ENCODE assay signal across 18 cellular contexts in genomic region chr2:238866656-238867277, GRCh38. TPM values are rescaled to one million over a fixed set of nuclear protein-coding genes. Genes with fewer than 3 reads are reported as not detected.
A peak's percentile ranks its signal among the peaks of the same experiment; 100 is the strongest.
DNase-seq lines count a peak whose midpoint lies in the region; TF ChIP-seq lines count a peak whose summit lies in the region.
"Had no signal": no experiment of that assay in that cellular context is flagged by ENCODE, and none has a peak within 500 bp of the region (broad histone marks: within the 10 kb centered on the region; RNA-seq: fewer than 3 reads in every experiment).

No MANE protein-coding gene starts in this region.

- TF ChIP-seq EP300 in stomach (IDR thresholded peaks at IDR 0.05), result no peak

- peak overlapping the region in 1 of 2 experiments; percentile 35 for H3K14ac ChIP-seq in mesenchymal stem cell (ENCODE audit: low read length in 2 of 2)

- H3K27ac ChIP-seq in HEK293 (ENCODE audit: extremely low read depth, low read depth, low read length) (no peak overlapping the region), mesenchymal stem cell (ENCODE audit: low read length, poor library complexity, severe bottlenecking) (no peak overlapping the region), stomach (peak overlapping the region in 4 of 5 donors; percentile 43 to 84 (median 64))
- H3K27ac ChIP-seq: foreskin keratinocyte, parathyroid adenoma, Peyer's patch, upper lobe of right lung had no signal

- H4K91ac ChIP-seq in mesenchymal stem cell (ENCODE audit: low read length), result peak overlapping the region; percentile 48

- H2BK5ac ChIP-seq in mesenchymal stem cell (ENCODE audit: low read depth, low read length, poor library complexity, severe bottlenecking), result no peak overlapping the region

- no peak overlapping the region for H3K4me2 ChIP-seq in mesenchymal stem cell (ENCODE audit: low read length, poor library complexity, severe bottlenecking)

- peak overlapping the region; percentile 62 for H2BK15ac ChIP-seq in mesenchymal stem cell (ENCODE audit: low read depth, poor library complexity, severe bottlenecking)

- TF ChIP-seq POLR2A in stomach (IDR thresholded peaks at IDR 0.05), result no peak

- TF ChIP-seq CTCF in HEK293 (tag by site-specific recombination; IDR thresholded peaks at IDR 0.05), result no peak
- no peak for TF ChIP-seq CTCF in stomach (IDR thresholded peaks at IDR 0.05)
- no peak for TF ChIP-seq CTCF in GM10248 (IDR thresholded peaks at IDR 0.05; ENCODE audit: control extremely low read depth, extremely low read depth, low read depth, missing control alignments)

- POLR2A ChIA-PET in HEK293 (lab: Yijun Ruan, JAX), result no interaction called here
- POLR2A ChIA-PET in GM10248 (lab: Yijun Ruan, JAX), result no interaction called here

- intact Hi-C loops in stomach (cut with DNase I; ENCODE audit: low total_unique reads), result no loop called here

- H2BK120ac ChIP-seq in mesenchymal stem cell (ENCODE audit: low read depth, low read length), result peak overlapping the region; percentile 4

- H3K23ac ChIP-seq in mesenchymal stem cell (ENCODE audit: low read length in 2 of 2), result no peak overlapping the region

- H3K9ac ChIP-seq in mesenchymal stem cell (ENCODE audit: low read length), result peak overlapping the region; percentile 71
- H3K9ac ChIP-seq: parathyroid adenoma had no signal

- no peaks in the 10 kb centered on the region for H3K9me3 ChIP-seq in HEK293 (ENCODE audit: control insufficient read depth, insufficient read depth, low read depth, low read length)
- no peaks in the 10 kb centered on the region for H3K9me3 ChIP-seq in mesenchymal stem cell (ENCODE audit: control insufficient read depth, low read length)
- H3K9me3 ChIP-seq in stomach, result no peaks in the 10 kb centered on the region
- H3K9me3 ChIP-seq: Peyer's patch, upper lobe of right lung had no signal

- H3K4me3 ChIP-seq in HEK293 (ENCODE audit: low read depth, low read length) (no peak overlapping the region), mesenchymal stem cell (ENCODE audit: insufficient read depth in 1 of 2, low read depth in 1 of 2, low read length in 2 of 2) (peak overlapping the region in 1 of 2 experiments; percentile 20), stomach (no peak overlapping the region)
- H3K4me3 ChIP-seq: Peyer's patch, upper lobe of right lung had no signal

- H3K18ac ChIP-seq in mesenchymal stem cell (ENCODE audit: low read depth in 1 of 2, low read length in 2 of 2), result peak overlapping the region; percentile 69 to 92

- no peak overlapping the region for H2AK5ac ChIP-seq in mesenchymal stem cell (ENCODE audit: low read length, severe bottlenecking)

- H3K4ac ChIP-seq in mesenchymal stem cell (ENCODE audit: low read depth in 1 of 2, low read length in 2 of 2), result peak overlapping the region; percentile 75 to 94

- CTCF ChIA-PET in HEK293 (lab: Yijun Ruan, JAX) (interaction anchor here (0.7 kb wide), 1 partner anchor 354 kb away, joined by 3 read pairs; no protein-coding TSS in a partner anchor), GM10248 (lab: Yijun Ruan, JAX) (no interaction called here)

- H3K36me3 ChIP-seq in HEK293 (ENCODE audit: control insufficient read depth in 2 of 2, insufficient read depth in 1 of 2, low read length in 2 of 2) (no peaks in the 10 kb centered on the region; a peak in 1 of 3 replicates), mesenchymal stem cell (ENCODE audit: control insufficient read depth in 1 of 2, insufficient read depth in 2 of 2, low read depth in 1 of 2, low read length in 2 of 2) (peaks cover 0 to 46% of the 10 kb centered on the region in 2 experiments), stomach (no peaks in the 10 kb centered on the region)
- H3K36me3 ChIP-seq: Peyer's patch, upper lobe of right lung had no signal

- H3K27me3 ChIP-seq in mesenchymal stem cell (ENCODE audit: control insufficient read depth in 1 of 2, insufficient read depth in 1 of 2, low read length in 2 of 2), result peaks cover 0 to 4% of the 10 kb centered on the region in 2 experiments
- no peaks in the 10 kb centered on the region for H3K27me3 ChIP-seq in stomach
- H3K27me3 ChIP-seq: foreskin keratinocyte, Peyer's patch, upper lobe of right lung had no signal

- H2AFZ ChIP-seq in mesenchymal stem cell (ENCODE audit: low read depth, low read length), result no peak overlapping the region
- H2AFZ ChIP-seq: parathyroid adenoma had no signal

- peak overlapping the region; percentile 69 to 87 for H2BK12ac ChIP-seq in mesenchymal stem cell (ENCODE audit: low read length in 2 of 2)

- H3K79me1 ChIP-seq in mesenchymal stem cell (replicated peaks; ENCODE audit: low read length, poor library complexity, severe bottlenecking), result no peaks in the 10 kb centered on the region

- peak overlapping the region; percentile 74 for H4K8ac ChIP-seq in mesenchymal stem cell (ENCODE audit: low read length)

- peak; percentile 18 for DNase-seq in NCI-H345 treated with DMSO at 0.1 percent for 48 hours (lab: John Stamatoyannopoulos, UW; ENCODE audit: unreplicated experiment)
- DNase-seq in mesenchymal stem cell, result no peak
- no peak for DNase-seq in stomach
- no peak for DNase-seq in GM10248 (ENCODE audit: extremely low spot score)
- no peak for DNase-seq in EL
- DNase-seq in stimulated activated naive CD4-positive, alpha-beta T cell (lab: John Stamatoyannopoulos, UW), result no peak
- DNase-seq: activated CD4-positive, alpha-beta T cell treated with anti-CD3 and anti-CD28 coated beads, Interleukin-2, amount 10 ng/mL, durations not matched to agents 24 days and 14 days; activated effector memory CD4-positive, alpha-beta T cell treated with Interleukin-2 at 50 U/mL for 16 hours; CD4-positive, alpha-beta memory T cell; effector CD4-positive, alpha-beta T cell; NCI-H510A; Peyer's patch; stimulated activated CD4-positive, alpha-beta T cell treated with anti-CD3 and anti-CD28 coated beads, Interleukin-15, amount 100 ng/mL, for 24 hours had no signal

- WGBS in mesenchymal stem cell, result 76% methylated on average over 17 of the region's 17 CpGs
- WGBS in stomach, 5 donors, result 75 to 81% (median 78%) methylated on average over 17 of the region's 17 CpGs

- peaks cover 11% of the 10 kb centered on the region for H3K4me1 ChIP-seq in HEK293 (ENCODE audit: control insufficient read depth, insufficient read depth, low read length)
- H3K4me1 ChIP-seq in mesenchymal stem cell (ENCODE audit: control insufficient read depth, insufficient read depth, low read depth, low read length), result peaks cover 27% of the 10 kb centered on the region
- H3K4me1 ChIP-seq in stomach, result peaks cover 38 to 67% (median 53%) of the 10 kb centered on the region in 4 donors
- H3K4me1 ChIP-seq: parathyroid adenoma had no signal

TF ChIP-seq in HEK293, 187 proteins besides CTCF, POLR2A, EP300 and RAD21:
- TF ChIP-seq ZNF664 (tag by site-specific recombination; IDR thresholded peaks at IDR 0.05) (no peak), ZNF747 (tag by site-specific recombination; IDR thresholded peaks at IDR 0.05) (no peak), FEZF1 (tag by site-specific recombination; IDR thresholded peaks at IDR 0.05) (no peak), ZSCAN30 (tag by site-specific recombination; IDR thresholded peaks at IDR 0.05) (no peak), ZIC2 (tag by site-specific recombination; IDR thresholded peaks at IDR 0.05) (peak; percentile 39; the same call in 1 of the 2 replicates), WT1 (tag by site-specific recombination; IDR thresholded peaks at IDR 0.05) (no peak)

RNA-seq across cellular contexts. Expression of gene TWIST2, which starts 18.9 kb away (rescaled TPM):
- polyA plus RNA-seq in mesenchymal stem cell (2013, experiment 1 of 2), result 11.1 TPM
- polyA plus RNA-seq in mesenchymal stem cell (2013, experiment 2 of 2), result 11.7 TPM
- total RNA-seq in stomach, result 10 to 100 TPM in 3 of 5 donors, 1 to 10 TPM in 1, under 1 TPM in 1; 0.58 to 58.0 (median 22.8) TPM
- polyA plus RNA-seq in stomach, result 10 to 100 TPM in 2 of 3 donors, 1 to 10 TPM in 1; 5.6 to 13.0 (median 11.6) TPM
- total RNA-seq: activated CD4-positive, alpha-beta T cell treated with anti-CD3 and anti-CD28 coated beads, Interleukin-2, amount 10 ng/mL, durations not matched to agents 24 days and 14 days; CD4-positive, alpha-beta memory T cell; T-helper 2 cell treated with Interferon-gamma antibody and Interleukin-4, amounts not matched to agents 100 ng/mL and 5 ng/mL, for 36 hours had no signal
- polyA plus RNA-seq: CD4-positive, alpha-beta memory T cell had no signal

Comparison
In these comparisons a context has a peak if more than half of its experiments do, and no peak if none do; other contexts are left out.
1. H3K27ac ChIP-seq: peak in stomach (4 of 5); none in HEK293 (single experiment) and mesenchymal stem cell (single experiment).